Comparison of ENCODE assay signal across 16 cellular contexts in the genomic region with DNA sequence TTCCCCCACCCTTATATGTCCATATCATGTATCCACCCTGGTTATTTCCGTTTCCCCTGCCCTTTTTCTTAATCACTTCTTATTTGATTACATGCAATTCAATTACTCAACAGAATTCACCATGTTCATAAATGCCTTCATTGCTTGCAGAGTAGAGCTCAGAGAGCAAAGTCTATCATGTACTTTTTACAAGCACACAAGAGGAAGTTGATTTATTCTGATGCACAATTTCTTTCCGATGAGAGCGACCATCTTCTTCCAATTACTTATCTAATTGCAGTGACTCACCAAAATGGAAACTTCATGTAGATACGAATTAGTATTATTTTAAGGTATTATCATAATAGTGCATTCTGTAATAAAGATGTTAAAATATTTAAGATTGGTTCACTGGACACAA.
DNase-seq lines count a peak whose midpoint lies in the region; ATAC-seq and TF ChIP-seq lines count a peak whose summit lies in the region.
"Had no signal": no experiment of that assay in that cellular context is flagged by ENCODE, and none has a peak within 500 bp of the region (broad histone marks: within the 10 kb centered on the region; RNA-seq: fewer than 3 reads in every experiment).

No MANE protein-coding gene starts in this region.

- no peaks in the 10 kb centered on the region for H3K9me3 Mint-ChIP-seq in activated CD4-positive, alpha-beta T cell treated with anti-CD3 and anti-CD28 coated beads, Interleukin-2, amount 10 ng/mL, durations not matched to agents 24 days and 14 days
- H3K9me3 Mint-ChIP-seq in activated CD4-positive, alpha-beta T cell treated with anti-CD3 and anti-CD28 coated beads for 36 hours (ENCODE audit: low read depth), result no peaks in the 10 kb centered on the region
- peaks cover 0 to under 1% (median 0%) of the 10 kb centered on the region in 3 donors for H3K9me3 Mint-ChIP-seq in T-cell

- H3K9me3 ChIP-seq in Panc1 (ENCODE audit: control insufficient read depth, insufficient read depth, low read depth, low read length) (no peaks in the 10 kb centered on the region; the same call in 1 of the 2 replicates), transverse colon (no peaks in the 10 kb centered on the region), trophoblast cell (ENCODE audit: insufficient read depth, low read depth, low read length) (no peaks in the 10 kb centered on the region)

- H3K27me3 Mint-ChIP-seq in activated CD4-positive, alpha-beta T cell treated with anti-CD3 and anti-CD28 coated beads, Interleukin-2, amount 10 ng/mL, durations not matched to agents 24 days and 14 days, result peaks cover 7% of the 10 kb centered on the region
- H3K27me3 Mint-ChIP-seq in activated CD4-positive, alpha-beta T cell treated with anti-CD3 and anti-CD28 coated beads for 36 hours, result peaks cover 4% of the 10 kb centered on the region
- peaks cover under 1 to 3% of the 10 kb centered on the region in 2 donors for H3K27me3 Mint-ChIP-seq in T-cell

- no peak overlapping the region for H3K23ac ChIP-seq in trophoblast cell (ENCODE audit: low read length)

- no peak overlapping the region for H2AFZ ChIP-seq in trophoblast cell (ENCODE audit: insufficient read depth, low read length, poor library complexity)

- H3K4me3 Mint-ChIP-seq in activated CD4-positive, alpha-beta T cell treated with anti-CD3 and anti-CD28 coated beads, Interleukin-2, amount 10 ng/mL, durations not matched to agents 24 days and 14 days, result no peak overlapping the region
- H3K4me3 Mint-ChIP-seq in activated CD4-positive, alpha-beta T cell treated with anti-CD3 and anti-CD28 coated beads for 36 hours, result no peak overlapping the region
- no peak overlapping the region for H3K4me3 Mint-ChIP-seq in T-cell

- in situ Hi-C loops in Panc1 (cut with HindIII; ENCODE audit: low pct_unique_long_range_greater_than_20kb, low sequenced_read_pairs), result no loop called here
- in situ Hi-C loops in transverse colon (cut with MboI; ENCODE audit: low pct_ligation_motif_present in 1 of 4, low pct_unique_long_range_greater_than_20kb in 1 of 4, low sequenced_read_pairs in 3 of 4), result loop anchor here in 1 of 4 donors (25.0 kb wide), 1 partner anchor 547 kb away; no protein-coding TSS in a partner anchor

- H4K8ac ChIP-seq in trophoblast cell (ENCODE audit: low read depth, low read length), result no peak overlapping the region

- no peak overlapping the region for H4K91ac ChIP-seq in trophoblast cell (ENCODE audit: low read depth, low read length)

- H3K4me2 ChIP-seq in trophoblast cell (ENCODE audit: low read length), result no peak overlapping the region
- H3K4me2 ChIP-seq: BLaER1 treated with 17β-estradiol and CSF1 and Interleukin-3, amounts not matched to agents 10 nM and 100 nM; KMS-11 had no signal

- H3K27ac ChIP-seq in Panc1 (ENCODE audit: low read length) (peak overlapping the region; percentile 75), transverse colon (peak overlapping the region; percentile 54 to 72 (median 66)), trophoblast cell (ENCODE audit: low read depth, low read length) (no peak overlapping the region)
- H3K27ac ChIP-seq: BLaER1 treated with 17β-estradiol and CSF1 and Interleukin-3, amounts not matched to agents 10 nM and 100 nM; KMS-11 had no signal

- POLR2A ChIA-PET in activated CD4-positive, alpha-beta T cell treated with anti-CD3 and anti-CD28 coated beads for 36 hours (lab: Charles Lee), result no interaction called here
- POLR2A ChIA-PET in Panc1 (lab: Charles Lee), result no interaction called here
- POLR2A ChIA-PET in T-cell (lab: Charles Lee), result no interaction called here

- H3K27me3 ChIP-seq in Panc1 (ENCODE audit: control insufficient read depth, insufficient read depth, low read length), result no peaks in the 10 kb centered on the region
- no peaks in the 10 kb centered on the region for H3K27me3 ChIP-seq in transverse colon
- H3K27me3 ChIP-seq in trophoblast cell (ENCODE audit: insufficient read depth, low read length), result no peaks in the 10 kb centered on the region
- H3K27me3 ChIP-seq: BLaER1 treated with 17β-estradiol and CSF1 and Interleukin-3, amounts not matched to agents 10 nM and 100 nM had no signal

- H2AK5ac ChIP-seq in trophoblast cell (ENCODE audit: low read length), result no peak overlapping the region

- peak overlapping the region; percentile 1 for H3K27ac Mint-ChIP-seq in activated CD4-positive, alpha-beta T cell treated with anti-CD3 and anti-CD28 coated beads, Interleukin-2, amount 10 ng/mL, durations not matched to agents 24 days and 14 days
- no peak overlapping the region for H3K27ac Mint-ChIP-seq in activated CD4-positive, alpha-beta T cell treated with anti-CD3 and anti-CD28 coated beads for 36 hours
- H3K27ac Mint-ChIP-seq in T-cell, result no peak overlapping the region

- ATAC-seq in activated CD4-positive, alpha-beta T cell treated with anti-CD3 and anti-CD28 coated beads for 36 hours, result no peak
- ATAC-seq in Panc1 (no peak), left colon (peak; percentile 76), T-cell (replicated peaks in 1 of 4) (no peak)
- ATAC-seq: HepG2 had no signal

- CTCF ChIA-PET in activated CD4-positive, alpha-beta T cell treated with anti-CD3 and anti-CD28 coated beads for 36 hours (lab: Charles Lee), result no interaction called here
- CTCF ChIA-PET in Panc1 (lab: Charles Lee), result no interaction called here
- CTCF ChIA-PET in T-cell (lab: Charles Lee), result no interaction called here

- no peaks in the 10 kb centered on the region for H3K36me3 Mint-ChIP-seq in activated CD4-positive, alpha-beta T cell treated with anti-CD3 and anti-CD28 coated beads, Interleukin-2, amount 10 ng/mL, durations not matched to agents 24 days and 14 days (ENCODE audit: low read depth)
- H3K36me3 Mint-ChIP-seq in activated CD4-positive, alpha-beta T cell treated with anti-CD3 and anti-CD28 coated beads for 36 hours (ENCODE audit: low read depth), result no peaks in the 10 kb centered on the region
- H3K36me3 Mint-ChIP-seq in T-cell, result no peaks in the 10 kb centered on the region

- no peak overlapping the region for H2BK120ac ChIP-seq in trophoblast cell (ENCODE audit: insufficient read depth, low read length, poor library complexity)

- H3K9ac ChIP-seq in trophoblast cell (ENCODE audit: low read length), result no peak overlapping the region
- H3K9ac ChIP-seq: BLaER1 treated with 17β-estradiol and CSF1 and Interleukin-3, amounts not matched to agents 10 nM and 100 nM; KMS-11 had no signal

- H3K4me1 Mint-ChIP-seq in activated CD4-positive, alpha-beta T cell treated with anti-CD3 and anti-CD28 coated beads, Interleukin-2, amount 10 ng/mL, durations not matched to agents 24 days and 14 days, result peaks cover 2% of the 10 kb centered on the region
- peaks cover 9% of the 10 kb centered on the region for H3K4me1 Mint-ChIP-seq in activated CD4-positive, alpha-beta T cell treated with anti-CD3 and anti-CD28 coated beads for 36 hours
- peaks cover 0 to 1% (median under 1%) of the 10 kb centered on the region in 3 donors for H3K4me1 Mint-ChIP-seq in T-cell

- no peaks in the 10 kb centered on the region for H3K79me1 ChIP-seq in trophoblast cell (ENCODE audit: low read length)

- peaks cover 24% of the 10 kb centered on the region for H3K4me1 ChIP-seq in Panc1 (ENCODE audit: control insufficient read depth, insufficient read depth, low read length)
- peaks cover 0 to 36% (median 30%) of the 10 kb centered on the region in 4 donors for H3K4me1 ChIP-seq in transverse colon
- H3K4me1 ChIP-seq in trophoblast cell (ENCODE audit: control insufficient read depth in 1 of 2, insufficient read depth in 2 of 2, low read length in 2 of 2), result peaks cover 0 to 4% of the 10 kb centered on the region in 2 experiments

- intact Hi-C loops in activated CD4-positive, alpha-beta T cell treated with anti-CD3 and anti-CD28 coated beads, Interleukin-2, amount 10 ng/mL, durations not matched to agents 24 days and 14 days (cut with micrococcal nuclease), result no loop called here
- intact Hi-C loops in activated CD4-positive, alpha-beta T cell treated with anti-CD3 and anti-CD28 coated beads for 36 hours (cut with DNase I, micrococcal nuclease), result no loop called here
- intact Hi-C loops in Panc1 (cut with micrococcal nuclease; ENCODE audit: unreplicated experiment) (no loop called here), left colon (cut with DNase I, micrococcal nuclease) (no loop called here), transverse colon (cut with DNase I; ENCODE audit: low total_unique reads) (no loop called here)

- H3K4ac ChIP-seq in trophoblast cell (ENCODE audit: low read depth, low read length), result no peak overlapping the region

- 33 to 45% methylated on average over 3 to 4 of the region's 4 CpGs for WGBS in transverse colon (ENCODE audit: low coverage in 1 of 2), 2 donors
- WGBS in trophoblast cell (ENCODE audit: extremely low coverage, insufficient coverage, insufficient read length), result no CpG with 5 or more reads among the region's 4 CpGs

- no peak for TF ChIP-seq CTCF in Panc1 (IDR thresholded peaks at IDR 0.05)
- TF ChIP-seq CTCF in transverse colon (IDR thresholded peaks at IDR 0.05), result no peak

- no peak overlapping the region for H3K14ac ChIP-seq in trophoblast cell (ENCODE audit: low read length)

- no peak for TF ChIP-seq POLR2A in transverse colon (IDR thresholded peaks at IDR 0.05)

- H2BK12ac ChIP-seq in trophoblast cell (ENCODE audit: low read length), result no peak overlapping the region

- H3K4me3 ChIP-seq in Panc1 (ENCODE audit: low read depth in 2 of 2, low read length in 2 of 2) (no peak overlapping the region), transverse colon (no peak overlapping the region), trophoblast cell (ENCODE audit: low read depth, low read length) (no peak overlapping the region)
- H3K4me3 ChIP-seq: BLaER1 treated with 17β-estradiol and CSF1 and Interleukin-3, amounts not matched to agents 10 nM and 100 nM had no signal

- TF ChIP-seq EP300 in transverse colon (IDR thresholded peaks at IDR 0.05; ENCODE audit: low read depth), result no peak

- DNase-seq in activated CD4-positive, alpha-beta T cell treated with anti-CD3 and anti-CD28 coated beads, Interleukin-2, amount 10 ng/mL, durations not matched to agents 24 days and 14 days, result no peak
- DNase-seq in activated CD4-positive, alpha-beta T cell treated with anti-CD3 and anti-CD28 coated beads for 36 hours, result no peak
- DNase-seq in Panc1 (ENCODE audit: low read depth, low spot score), result no peak
- no peak for DNase-seq in left colon
- DNase-seq in transverse colon, result no peak
- no peak for DNase-seq in DMS53 (lab: John Stamatoyannopoulos, UW)
- no peak for DNase-seq in T-cell
- DNase-seq in trophoblast cell, result no peak
- DNase-seq: 8988T, MM.1S, NCI-H1105, NCI-H187, Right ventricle myocardium superior had no signal

- H3K36me3 ChIP-seq in Panc1 (ENCODE audit: control insufficient read depth, insufficient read depth, low read length) (no peaks in the 10 kb centered on the region), transverse colon (no peaks in the 10 kb centered on the region), trophoblast cell (ENCODE audit: control insufficient read depth in 1 of 2, insufficient read depth in 2 of 2, low read length in 2 of 2) (no peaks in the 10 kb centered on the region)
- H3K36me3 ChIP-seq: BLaER1 treated with 17β-estradiol and CSF1 and Interleukin-3, amounts not matched to agents 10 nM and 100 nM had no signal

- no peak overlapping the region for H4K12ac ChIP-seq in trophoblast cell (ENCODE audit: low read depth, low read length)

- no TSS peak for BruUV-seq in Panc1 (replicated peaks; lab: Mats Ljungman, UMichigan)

- H3K18ac ChIP-seq in trophoblast cell (ENCODE audit: low read length), result no peak overlapping the region

- H2BK5ac ChIP-seq in trophoblast cell (ENCODE audit: low read depth, low read length, poor library complexity), result no peak overlapping the region

- no peaks in the 10 kb centered on the region for H3K79me2 ChIP-seq in trophoblast cell (ENCODE audit: control insufficient read depth, insufficient read depth, low read length, poor library complexity)
